In the genomic region with DNA sequence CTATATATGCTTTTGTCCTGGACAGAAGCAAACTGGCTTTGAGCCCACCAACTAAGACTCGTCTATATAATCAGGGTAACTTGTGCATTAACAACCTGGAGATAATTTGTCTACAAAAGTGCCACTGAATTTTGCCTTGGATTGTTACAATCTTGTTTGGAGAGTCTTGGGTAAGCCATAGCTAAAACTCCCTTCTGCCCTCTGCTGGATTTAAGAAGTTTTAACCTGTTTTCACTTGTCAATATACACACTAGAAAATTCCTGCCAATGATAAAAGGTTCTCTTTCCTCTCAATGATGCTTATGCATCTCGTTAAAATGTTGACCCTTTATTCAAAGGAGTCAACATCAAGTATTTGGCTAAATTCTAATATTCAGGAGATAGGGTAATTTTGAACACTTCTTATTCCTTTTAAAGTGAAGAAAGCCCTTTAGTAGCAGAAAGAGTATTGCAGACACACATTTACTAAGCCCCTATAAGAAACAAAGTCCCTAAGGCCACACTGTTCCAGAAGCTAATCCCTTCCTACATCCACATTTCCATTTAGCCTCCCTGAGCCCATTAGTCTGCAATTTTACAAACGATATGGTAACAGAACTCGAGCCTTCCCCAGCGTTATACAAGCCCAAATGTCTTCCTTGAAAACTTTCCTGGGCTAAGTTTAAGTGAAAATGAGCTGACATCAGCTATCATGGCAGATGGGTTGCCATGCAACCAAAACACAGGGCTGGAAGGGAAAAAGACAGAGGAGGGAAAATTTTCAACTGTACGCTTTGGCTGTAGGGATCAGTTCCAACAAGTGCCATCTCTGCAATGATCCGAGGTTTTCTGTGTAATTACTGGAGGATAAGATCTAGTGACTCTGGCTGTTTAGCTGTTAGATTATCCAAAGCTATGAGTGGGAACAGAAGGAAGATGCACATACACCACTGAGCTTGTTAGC, we compare ENCODE assay signal across 8 cellular contexts.
A peak's percentile ranks its signal among the peaks of the same experiment; 100 is the strongest.
DNase-seq lines count a peak whose midpoint lies in the region; ATAC-seq and TF ChIP-seq lines count a peak whose summit lies in the region.

No MANE protein-coding gene starts in this region.

- TF ChIP-seq CTCF in MM.1S (IDR thresholded peaks at IDR 0.05; ENCODE audit: low read length) (peak; percentile 82), RWPE2 (IDR thresholded peaks at IDR 0.05; ENCODE audit: poor library complexity, severe bottlenecking) (peak; percentile 79), fibroblast of the aortic adventitia (IDR thresholded peaks at IDR 0.05; ENCODE audit: insufficient read depth, low read length) (peak; percentile 63)

- no peaks in the 10 kb centered on the region for H3K4me1 ChIP-seq in MM.1S (ENCODE audit: low read length)
- H3K4me1 ChIP-seq in RWPE2 (ENCODE audit: insufficient read depth, poor library complexity, severe bottlenecking), result no peaks in the 10 kb centered on the region

- H3K9me2 ChIP-seq in MM.1S (replicated peaks; ENCODE audit: insufficient read depth, low read length), result no peaks in the 10 kb centered on the region

- ATAC-seq in GM19372 (IDR thresholded peaks at IDR 0.05; ENCODE audit: low read depth, unreplicated experiment) (peak; percentile 63), RWPE2 (ENCODE audit: low read depth) (peak; percentile 65; the same call in 2 of the 3 replicates), GM21723 (IDR thresholded peaks at IDR 0.05; ENCODE audit: unreplicated experiment) (no peak), HG02840 (IDR thresholded peaks at IDR 0.05; ENCODE audit: low FRiP score, unreplicated experiment) (no peak)

- H3K4me3 ChIP-seq in MM.1S (ENCODE audit: low read length) (no peak overlapping the region), RWPE2 (ENCODE audit: severe bottlenecking) (no peak overlapping the region), fibroblast of the aortic adventitia (ENCODE audit: low read depth, low read length) (no peak overlapping the region)

- peak; percentile 6 for DNase-seq in CD1c-positive myeloid dendritic cell (ENCODE audit: extremely low spot score)
- peak; percentile 64 for DNase-seq in MM.1S
- no peak for DNase-seq in RWPE2 (ENCODE audit: low spot score)
- DNase-seq in fibroblast of the aortic adventitia (ENCODE audit: low read depth), result peak; percentile 82
- peak; percentile 70 for DNase-seq in pons (ENCODE audit: low spot score)

- no peaks in the 10 kb centered on the region for H3K79me2 ChIP-seq in MM.1S (ENCODE audit: low read length)

- H3K36me3 ChIP-seq in MM.1S (replicated peaks; ENCODE audit: insufficient read depth, low read length), result no peaks in the 10 kb centered on the region
- no peaks in the 10 kb centered on the region for H3K36me3 ChIP-seq in RWPE2 (ENCODE audit: low read depth)

- H3K9ac ChIP-seq in MM.1S (ENCODE audit: low read length), result no peak overlapping the region

- no peaks in the 10 kb centered on the region for H4K20me1 ChIP-seq in MM.1S (ENCODE audit: insufficient read depth, low read length)

- H2AFZ ChIP-seq in MM.1S (ENCODE audit: low read length), result no peak overlapping the region

- no peak overlapping the region for H3K4me2 ChIP-seq in MM.1S (ENCODE audit: low read depth, low read length)

- H3K27me3 ChIP-seq in MM.1S (replicated peaks; ENCODE audit: insufficient read depth, low read length) (no peaks in the 10 kb centered on the region), RWPE2 (ENCODE audit: insufficient read depth, poor library complexity, severe bottlenecking) (no peaks in the 10 kb centered on the region)

- H3K27ac ChIP-seq in MM.1S (ENCODE audit: low read length) (no peak overlapping the region), RWPE2 (ENCODE audit: poor library complexity, severe bottlenecking) (no peak overlapping the region)

- H3K9me3 ChIP-seq in MM.1S (replicated peaks; ENCODE audit: insufficient read depth, low read length), result no peaks in the 10 kb centered on the region
- H3K9me3 ChIP-seq in RWPE2 (ENCODE audit: severe bottlenecking), result no peaks in the 10 kb centered on the region

- H3F3A ChIP-seq in MM.1S (ENCODE audit: insufficient read depth, low read length), result no peaks in the 10 kb centered on the region

Comparison
In these comparisons a context has a peak if more than half of its experiments do, and no peak if none do; other contexts are left out.
1. ATAC-seq: peak in GM19372 (single experiment) and RWPE2 (single experiment); none in GM21723 (single experiment) and HG02840 (single experiment).
2. Peak in every context shown above with its lines, with median percentiles within 50 percentile points of each other: CTCF ChIP-seq.